In genomic region chr13:82206241-82206640, GRCh38 we compare ENCODE assay signal across 27 cellular contexts.
"Had no signal": no experiment of that assay in that cellular context is flagged by ENCODE, and none has a peak within 500 bp of the region (broad histone marks: within the 10 kb centered on the region; RNA-seq: fewer than 3 reads in every experiment).

No MANE protein-coding gene starts in this region.

- H3K9ac ChIP-seq: parathyroid adenoma had no signal

- H3K27ac Mint-ChIP-seq: immature natural killer cell; memory B cell; naive thymus-derived CD4-positive, alpha-beta T cell; natural killer cell treated with Interleukin-12 subunit alpha and Interleukin-12 subunit beta and Interleukin-15 and Interleukin-18, amount 100 ng/mL, for 72 hours; progenitor cell of endocrine pancreas; stimulated activated naive CD8-positive, alpha-beta T cell treated with anti-CD3 and anti-CD28 coated beads, Interleukin-15, amount 100 ng/mL, for 72 hours; type B pancreatic cell had no signal

- H3K36me3 Mint-ChIP-seq: immature natural killer cell; memory B cell; naive thymus-derived CD4-positive, alpha-beta T cell; natural killer cell treated with Interleukin-12 subunit alpha and Interleukin-12 subunit beta and Interleukin-15 and Interleukin-18, amount 100 ng/mL, for 72 hours; type B pancreatic cell had no signal

- H3K9me3 ChIP-seq: right atrium auricular region, right lobe of liver, vagina had no signal

- H2AFZ ChIP-seq: parathyroid adenoma had no signal

- ATAC-seq: left colon; left lung; mucosa of descending colon; naive thymus-derived CD4-positive, alpha-beta T cell; natural killer cell treated with Interleukin-12 subunit alpha and Interleukin-12 subunit beta and Interleukin-15 and Interleukin-18, amount 100 ng/mL, for 72 hours; stimulated activated naive CD8-positive, alpha-beta T cell treated with anti-CD3 and anti-CD28 coated beads, Interleukin-15, amount 100 ng/mL, for 72 hours had no signal

- DNase-seq: head of caudate nucleus; hypothalamus; immature natural killer cell; kidney; left colon; midbrain; naive thymus-derived CD4-positive, alpha-beta T cell; nucleus accumbens; right lobe of liver; stimulated activated CD4-positive, alpha-beta T cell treated with anti-CD3 and anti-CD28 coated beads, Interleukin-12 subunit alpha, Interleukin-12 subunit beta, amount 100 ng/mL, for 4 hours; stimulated activated CD4-positive, alpha-beta T cell treated with anti-CD3 and anti-CD28 coated beads, Interleukin-15, amount 100 ng/mL, for 24 hours; stimulated activated CD4-positive, alpha-beta T cell treated with anti-CD3 and anti-CD28 coated beads, Interleukin-2, amount 100 ng/mL, for 24 hours; stimulated activated CD4-positive, alpha-beta T cell treated with anti-CD3 and anti-CD28 coated beads, Interleukin-4, amount 100 ng/mL, for 1 hour; stimulated activated naive CD4-positive, alpha-beta T cell treated with Interleukin-2 at 50 U/mL for 16 hours; stimulated activated naive CD8-positive, alpha-beta T cell treated with anti-CD3 and anti-CD28 coated beads, Interleukin-15, amount 100 ng/mL, for 72 hours; substantia nigra had no signal

- H3K27me3 ChIP-seq: left lung, right atrium auricular region, right lobe of liver, tibial nerve, vagina had no signal

- H3K9me3 Mint-ChIP-seq: memory B cell; natural killer cell treated with Interleukin-12 subunit alpha and Interleukin-12 subunit beta and Interleukin-15 and Interleukin-18, amount 100 ng/mL, for 72 hours; type B pancreatic cell had no signal

- H3K4me3 ChIP-seq: left lung, mucosa of descending colon, right atrium auricular region, right lobe of liver, smooth muscle cell, tibial nerve, vagina had no signal

- H3K4me1 ChIP-seq: left lung, parathyroid adenoma, right atrium auricular region, right lobe of liver, tibial nerve, vagina had no signal

- H3K4me1 Mint-ChIP-seq: immature natural killer cell; memory B cell; naive thymus-derived CD4-positive, alpha-beta T cell; stimulated activated naive CD8-positive, alpha-beta T cell treated with anti-CD3 and anti-CD28 coated beads, Interleukin-15, amount 100 ng/mL, for 72 hours had no signal

- H3K4me2 ChIP-seq: smooth muscle cell had no signal

- H3K27ac ChIP-seq: left lung, parathyroid adenoma, right atrium auricular region, right lobe of liver, tibial nerve, vagina had no signal

- H3K4me3 Mint-ChIP-seq: immature natural killer cell; memory B cell; naive thymus-derived CD4-positive, alpha-beta T cell; natural killer cell treated with Interleukin-12 subunit alpha and Interleukin-12 subunit beta and Interleukin-15 and Interleukin-18, amount 100 ng/mL, for 72 hours; stimulated activated naive CD8-positive, alpha-beta T cell treated with anti-CD3 and anti-CD28 coated beads, Interleukin-15, amount 100 ng/mL, for 72 hours; type B pancreatic cell had no signal

- H3K36me3 ChIP-seq: left lung, right atrium auricular region, right lobe of liver, tibial nerve, vagina had no signal
